8 cellular contexts compared by ENCODE assay signal in genomic region chr5:474826-475661, GRCh38. TPM values are rescaled to one million over a fixed set of nuclear protein-coding genes. Genes with fewer than 3 reads are reported as not detected.
DNase-seq lines count a peak whose midpoint lies in the region; ATAC-seq, FAIRE-seq and TF ChIP-seq lines count a peak whose summit lies in the region.

No MANE protein-coding gene starts in this region.

- H3K9me2 ChIP-seq in PC-9 (ENCODE audit: insufficient read depth): no peaks in the 10 kb centered on the region

- TF ChIP-seq CTCF in PC-9 (conservative IDR thresholded peaks at IDR 0.05) (no peak), epithelial cell of proximal tubule (conservative IDR thresholded peaks at IDR 0.05; ENCODE audit: low read depth, low read length) (no peak), osteoblast (IDR thresholded peaks at IDR 0.05; ENCODE audit: extremely low read depth, low read depth, low read length) (no peak), gastroesophageal sphincter (IDR thresholded peaks at IDR 0.05) (no peak)

- no peak overlapping the region for H3K27ac ChIP-seq in PC-9
- H3K27ac ChIP-seq in osteoblast (ENCODE audit: low read depth, low read length): no peak overlapping the region
- H3K27ac ChIP-seq in gastroesophageal sphincter: no peak overlapping the region

- BruUV-seq in PC-9 (replicated peaks; lab: Mats Ljungman, UMichigan): no TSS peak

- in situ Hi-C loops in G401 (cut with HindIII; ENCODE audit: low sequenced_read_pairs): no loop called here

- FAIRE-seq in H54 (lab: Jason Lieb, UNC): no peak

- no peak for ATAC-seq in gastroesophageal sphincter

- POLR2A ChIA-PET in PC-9 (lab: Charles Lee; ENCODE audit: unreplicated experiment): no interaction called here

- peaks cover 6% of the 10 kb centered on the region for H3F3A ChIP-seq in PC-9 (ENCODE audit: insufficient read depth, low read depth)

- H2AFZ ChIP-seq in PC-9 (no peak overlapping the region), osteoblast (ENCODE audit: low read length) (no peak overlapping the region)

- H3K27me3 ChIP-seq in PC-9 (ENCODE audit: insufficient read depth, low read depth) (no peaks in the 10 kb centered on the region), osteoblast (ENCODE audit: insufficient read depth, low read length) (peaks cover 31% of the 10 kb centered on the region), gastroesophageal sphincter (peaks cover 53% of the 10 kb centered on the region)

- TF ChIP-seq EP300 in gastroesophageal sphincter (IDR thresholded peaks at IDR 0.05): no peak

- peaks cover 19% of the 10 kb centered on the region for H3K4me1 ChIP-seq in PC-9 (replicated peaks; ENCODE audit: insufficient read depth)
- peaks cover 12% of the 10 kb centered on the region for H3K4me1 ChIP-seq in osteoblast (ENCODE audit: insufficient read depth, low read length)
- peaks cover 0 to 36% (median 18%) of the 10 kb centered on the region in 3 donors for H3K4me1 ChIP-seq in gastroesophageal sphincter

- H4K20me1 ChIP-seq in PC-9 (ENCODE audit: insufficient read depth): peaks cover 25% of the 10 kb centered on the region
- H4K20me1 ChIP-seq in osteoblast (ENCODE audit: insufficient read depth, low read length): peaks cover 33% of the 10 kb centered on the region

- H3K4me2 ChIP-seq in PC-9 (peak overlapping the region; percentile 85; the same call in 1 of the 2 replicates), osteoblast (ENCODE audit: insufficient read depth, low read length) (peak overlapping the region; percentile 56)

- H3K36me3 ChIP-seq in PC-9 (ENCODE audit: low read depth) (no peaks in the 10 kb centered on the region), osteoblast (ENCODE audit: insufficient read depth, low read length) (peaks cover 9% of the 10 kb centered on the region), gastroesophageal sphincter (peaks cover 0 to 10% of the 10 kb centered on the region in 2 donors)

- TF ChIP-seq POLR2A in gastroesophageal sphincter (IDR thresholded peaks at IDR 0.05): no peak
- no peak for TF ChIP-seq POLR2A in H54 (IDR thresholded peaks at IDR 0.05; ENCODE audit: low read depth, low read length)

- H3K79me2 ChIP-seq in PC-9 (ENCODE audit: low read depth): peaks cover 23% of the 10 kb centered on the region
- peaks cover 20% of the 10 kb centered on the region for H3K79me2 ChIP-seq in osteoblast (ENCODE audit: insufficient read depth, low read length)

- no peaks in the 10 kb centered on the region for H3K9me3 ChIP-seq in PC-9 (ENCODE audit: insufficient read depth, low read depth)
- H3K9me3 ChIP-seq in osteoblast (ENCODE audit: low read depth, low read length): no peaks in the 10 kb centered on the region
- no peaks in the 10 kb centered on the region for H3K9me3 ChIP-seq in gastroesophageal sphincter

- DNase-seq in G401 (ENCODE audit: low spot score): peak; percentile 16
- DNase-seq in PC-9: no peak
- no peak for DNase-seq in epithelial cell of proximal tubule (ENCODE audit: low read depth)
- peak; percentile 96 for DNase-seq in osteoblast (ENCODE audit: insufficient read length, low spot score, missing footprints)
- DNase-seq in occipital lobe (lab: John Stamatoyannopoulos, UW): no peak
- DNase-seq in NCI-H345 treated with DMSO at 0.1 percent for 48 hours (lab: John Stamatoyannopoulos, UW; ENCODE audit: unreplicated experiment): no peak
- DNase-seq in H54 (ENCODE audit: insufficient read length, low spot score): no peak

- intact Hi-C loops in PC-9 (cut with micrococcal nuclease; ENCODE audit: unreplicated experiment): loop anchor here (5.0 kb wide), 1 partner anchor 197 kb away; no protein-coding TSS in a partner anchor

- CTCF ChIA-PET in PC-9 (lab: Charles Lee): interaction anchor here (0.7 to 1.1 kb wide), 2 partner anchors 28 to 91 kb away, joined by 4 to 5 read pairs; no protein-coding TSS in a partner anchor

- H3K4me3 ChIP-seq in PC-9: no peak overlapping the region
- H3K4me3 ChIP-seq in epithelial cell of proximal tubule (ENCODE audit: low read depth, low read length): peak overlapping the region; percentile 42
- H3K4me3 ChIP-seq in osteoblast (ENCODE audit: insufficient read depth, low read length): peak overlapping the region; percentile 62
- peak overlapping the region in 1 of 2 donors; percentile 97 for H3K4me3 ChIP-seq in gastroesophageal sphincter

- WGBS in gastroesophageal sphincter (ENCODE audit: low coverage in 1 of 2), 2 donors: 4 to 49% methylated on average over 3 to 14 of the region's 50 CpGs

RNA-seq across cellular contexts. Expression of gene EXOC3, which starts 32.1 kb away (rescaled TPM):
- total RNA-seq in G401 (2014; rRNA removed; shearing (Covaris generic)): 16.7 and 29.2 TPM in 2 replicates
- total RNA-seq in PC-9 (2021) (155 and 188 TPM in 2 replicates), epithelial cell of proximal tubule (23.8 and 27.2 TPM in 2 replicates), osteoblast (39.8 and 49.2 TPM in 2 replicates), gastroesophageal sphincter (10 to 100 TPM; 46.4 to 92.7 (median 60.3) TPM), occipital lobe (21.5 TPM)

RNA-seq across cellular contexts. Expression of gene SLC9A3, which starts 49.2 kb away (rescaled TPM):
- total RNA-seq in G401 (2014; rRNA removed; shearing (Covaris generic)): 3.6 and 5.1 TPM in 2 replicates
- 5.2 and 5.6 TPM in 2 replicates for total RNA-seq in PC-9 (2021)
- total RNA-seq in epithelial cell of proximal tubule: 1.3 and 3.2 TPM in 2 replicates
- total RNA-seq in osteoblast: 1.2 and 1.4 TPM in 2 replicates
- total RNA-seq in gastroesophageal sphincter: 1 to 10 TPM; 2.6 to 3.9 (median 2.8) TPM
- 1.4 TPM for total RNA-seq in occipital lobe

Comparison
In these comparisons a context has a peak if more than half of its experiments do, and no peak if none do; other contexts are left out.
1. DNase-seq: peak in G401 (single experiment) and osteoblast (single experiment); none in PC-9 (0 of 2), epithelial cell of proximal tubule (single experiment), occipital lobe (single experiment), NCI-H345 treated with DMSO at 0.1 percent for 48 hours (single experiment) and H54 (single experiment).